In genomic region chr17:78607061-78607460, GRCh38 we compare ENCODE assay signal across 21 cellular contexts. TPM values are rescaled to one million over a fixed set of nuclear protein-coding genes. Genes with fewer than 3 reads are reported as not detected.
"Had no signal": no experiment of that assay in that cellular context is flagged by ENCODE, and none has a peak within 500 bp of the region (broad histone marks: within the 10 kb centered on the region; RNA-seq: fewer than 3 reads in every experiment).

No MANE protein-coding gene starts in this region.

- H3K9me3 ChIP-seq: heart left ventricle, mucosa of descending colon, ovary, testis, tibial nerve, upper lobe of right lung had no signal

- H3K27me3 ChIP-seq: dorsolateral prefrontal cortex, heart left ventricle, ovary, testis, tibial nerve, upper lobe of right lung had no signal

- H3K27ac ChIP-seq: dorsolateral prefrontal cortex, heart left ventricle, ovary, testis, tibial nerve, upper lobe of right lung had no signal

- H3K4me3 ChIP-seq: dorsolateral prefrontal cortex, heart left ventricle, mucosa of descending colon, ovary, testis, tibial nerve, upper lobe of right lung had no signal

- FAIRE-seq: endometrium, frontal cortex, islet of Langerhans had no signal

- H3K4me1 ChIP-seq: testis, upper lobe of right lung had no signal

- H3K36me3 ChIP-seq: heart left ventricle, ovary, tibial nerve, upper lobe of right lung had no signal

- DNase-seq: cortex of kidney; dorsolateral prefrontal cortex; effector CD8-positive, alpha-beta T cell; kidney glomerular epithelial cell; naive thymus-derived CD8-positive, alpha-beta T cell; nucleus accumbens; ovary; stimulated activated CD4-positive, alpha-beta T cell treated with anti-CD3 and anti-CD28 coated beads, Interleukin-2, amount 100 ng/mL, for 24 hours; stimulated activated CD4-positive, alpha-beta T cell treated with anti-CD3 and anti-CD28 coated beads, Interleukin-4, amount 100 ng/mL, for 4 hours; stimulated activated naive B cell treated with anti-CD40 and anti-IgM and Interleukin-4, amounts not matched to agents 10 μg/mL and 1 μg/mL and 100 μg/mL, for 72 hours; stimulated activated naive CD8-positive, alpha-beta T cell treated with anti-CD3 and anti-CD28 coated beads, Interleukin-15, amount 100 ng/mL, for 72 hours; testis; upper lobe of right lung had no signal

RNA-seq across cellular contexts. Expression of gene DNAH17, which starts 29.9 kb away (rescaled TPM):
- polyA plus RNA-seq: fibroblast of lung, neural cell had no signal
